12 cellular contexts compared by ENCODE assay signal in the genomic region with DNA sequence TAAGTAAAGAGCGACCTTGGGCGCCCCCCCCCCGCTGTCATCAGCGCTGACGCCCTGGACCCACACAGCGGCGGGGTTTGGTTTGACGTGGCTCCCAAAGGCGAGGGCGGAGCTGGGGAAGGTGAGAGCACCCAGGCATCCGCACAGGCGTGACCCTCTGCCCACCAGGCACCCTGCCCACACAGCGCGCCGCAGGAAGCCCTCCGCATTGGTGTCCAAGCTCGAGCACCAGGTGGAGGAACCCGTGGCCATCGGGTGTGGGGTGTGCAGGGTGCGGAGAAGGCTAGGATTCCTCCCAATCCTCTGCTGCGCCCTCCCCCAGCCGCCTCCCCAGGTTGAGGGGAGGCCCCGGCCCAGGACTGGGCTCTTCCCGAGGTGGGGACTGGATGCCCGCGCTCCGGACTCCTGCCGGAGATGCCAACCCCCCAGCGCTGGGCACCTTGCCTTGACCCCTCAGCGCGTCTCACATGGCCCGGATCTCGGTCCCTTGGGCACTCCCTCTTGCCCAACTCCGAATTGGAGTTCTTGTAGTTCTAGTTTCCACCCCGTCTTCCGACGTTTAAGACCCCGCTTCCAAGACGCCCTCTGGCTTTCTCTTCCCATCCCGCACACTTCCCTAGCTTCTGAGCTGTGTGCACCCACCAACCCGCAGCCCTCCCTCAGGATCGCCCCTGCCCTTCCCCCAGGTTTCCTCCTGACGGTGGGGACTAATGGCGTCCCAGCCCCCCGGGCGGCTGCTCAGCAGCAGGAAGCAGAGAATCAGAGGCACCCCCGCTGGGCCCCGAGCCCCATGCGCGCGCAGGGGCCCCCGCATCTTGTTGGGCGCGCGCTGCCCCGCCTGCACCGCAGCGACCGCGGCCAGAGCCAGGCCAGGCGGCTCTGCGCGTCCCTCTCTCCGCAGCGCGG. TPM values are rescaled to one million over a fixed set of nuclear protein-coding genes. Genes with fewer than 3 reads are reported as not detected.
A peak's percentile ranks its signal among the peaks of the same experiment; 100 is the strongest.
DNase-seq lines count a peak whose midpoint lies in the region; ATAC-seq and TF ChIP-seq lines count a peak whose summit lies in the region.
"Had no signal": no experiment of that assay in that cellular context is flagged by ENCODE, and none has a peak within 500 bp of the region (broad histone marks: within the 10 kb centered on the region; RNA-seq: fewer than 3 reads in every experiment).

No MANE protein-coding gene starts in this region.

- no peaks in the 10 kb centered on the region for H3K36me3 Mint-ChIP-seq in activated CD4-positive, alpha-beta T cell treated with anti-CD3 and anti-CD28 coated beads, Interleukin-2, amount 10 ng/mL, durations not matched to agents 24 days and 14 days (ENCODE audit: low read depth)
- H3K36me3 Mint-ChIP-seq in activated CD8-positive, alpha-beta T cell treated with anti-CD3 and anti-CD28 coated beads for 36 hours (ENCODE audit: low read depth) = no peaks in the 10 kb centered on the region
- H3K36me3 Mint-ChIP-seq in stimulated activated memory B cell treated with anti-CD40 and anti-IgM and Interleukin-4, amounts not matched to agents 10 μg/mL and 1 μg/mL and 100 μg/mL, for 72 hours = no peaks in the 10 kb centered on the region
- H3K36me3 Mint-ChIP-seq: CD8-positive, alpha-beta T cell had no signal

- H3K9ac ChIP-seq in iPS-20b (ENCODE audit: low read depth, low read length) = no peak overlapping the region

- H3K27me3 Mint-ChIP-seq in activated CD4-positive, alpha-beta T cell treated with anti-CD3 and anti-CD28 coated beads, Interleukin-2, amount 10 ng/mL, durations not matched to agents 24 days and 14 days = peaks cover 51% of the 10 kb centered on the region
- H3K27me3 Mint-ChIP-seq in activated CD8-positive, alpha-beta T cell treated with anti-CD3 and anti-CD28 coated beads for 36 hours = peaks cover 45% of the 10 kb centered on the region
- H3K27me3 Mint-ChIP-seq in stimulated activated memory B cell treated with anti-CD40 and anti-IgM and Interleukin-4, amounts not matched to agents 10 μg/mL and 1 μg/mL and 100 μg/mL, for 72 hours = peaks cover 62% of the 10 kb centered on the region

- no peaks in the 10 kb centered on the region for H3K9me3 Mint-ChIP-seq in activated CD4-positive, alpha-beta T cell treated with anti-CD3 and anti-CD28 coated beads, Interleukin-2, amount 10 ng/mL, durations not matched to agents 24 days and 14 days
- H3K9me3 Mint-ChIP-seq in activated CD8-positive, alpha-beta T cell treated with anti-CD3 and anti-CD28 coated beads for 36 hours = no peaks in the 10 kb centered on the region
- no peaks in the 10 kb centered on the region for H3K9me3 Mint-ChIP-seq in stimulated activated memory B cell treated with anti-CD40 and anti-IgM and Interleukin-4, amounts not matched to agents 10 μg/mL and 1 μg/mL and 100 μg/mL, for 72 hours
- H3K9me3 Mint-ChIP-seq: CD8-positive, alpha-beta T cell had no signal

- intact Hi-C loops in activated CD4-positive, alpha-beta T cell treated with anti-CD3 and anti-CD28 coated beads, Interleukin-2, amount 10 ng/mL, durations not matched to agents 24 days and 14 days (cut with micrococcal nuclease) = no loop called here
- intact Hi-C loops in activated CD8-positive, alpha-beta T cell treated with anti-CD3 and anti-CD28 coated beads for 36 hours (cut with micrococcal nuclease) = no loop called here

- peak; percentile 77 for ATAC-seq in activated CD8-positive, alpha-beta T cell treated with anti-CD3 and anti-CD28 coated beads for 36 hours
- ATAC-seq in stimulated activated memory B cell treated with anti-CD40 and anti-IgM and Interleukin-4, amounts not matched to agents 10 μg/mL and 1 μg/mL and 100 μg/mL, for 72 hours = peak; percentile 25
- ATAC-seq in HG02840 (IDR thresholded peaks at IDR 0.05; ENCODE audit: low FRiP score, unreplicated experiment) = no peak
- ATAC-seq: CD8-positive, alpha-beta T cell had no signal

- DNase-seq in activated CD4-positive, alpha-beta T cell treated with anti-CD3 and anti-CD28 coated beads for 48 hours = peak; percentile 43
- no peak for DNase-seq in activated CD4-positive, alpha-beta T cell treated with anti-CD3 and anti-CD28 coated beads, Interleukin-2, amount 10 ng/mL, durations not matched to agents 24 days and 14 days
- DNase-seq in activated CD8-positive, alpha-beta T cell treated with anti-CD3 and anti-CD28 coated beads for 36 hours = peak; percentile 66
- DNase-seq in ureter (ENCODE audit: low spot score) (no peak), WERI-Rb-1 (no peak)
- DNase-seq: CD8-positive, alpha-beta T cell; OCI-M1 had no signal

- H3K4me3 Mint-ChIP-seq in activated CD4-positive, alpha-beta T cell treated with anti-CD3 and anti-CD28 coated beads, Interleukin-2, amount 10 ng/mL, durations not matched to agents 24 days and 14 days = no peak overlapping the region
- H3K4me3 Mint-ChIP-seq in activated CD8-positive, alpha-beta T cell treated with anti-CD3 and anti-CD28 coated beads for 36 hours = peak overlapping the region; percentile 31
- H3K4me3 Mint-ChIP-seq in stimulated activated memory B cell treated with anti-CD40 and anti-IgM and Interleukin-4, amounts not matched to agents 10 μg/mL and 1 μg/mL and 100 μg/mL, for 72 hours = peak overlapping the region; percentile 0
- H3K4me3 Mint-ChIP-seq: CD8-positive, alpha-beta T cell had no signal

- no peak overlapping the region for H3K27ac Mint-ChIP-seq in activated CD4-positive, alpha-beta T cell treated with anti-CD3 and anti-CD28 coated beads, Interleukin-2, amount 10 ng/mL, durations not matched to agents 24 days and 14 days
- H3K27ac Mint-ChIP-seq in activated CD8-positive, alpha-beta T cell treated with anti-CD3 and anti-CD28 coated beads for 36 hours = no peak overlapping the region
- H3K27ac Mint-ChIP-seq in stimulated activated memory B cell treated with anti-CD40 and anti-IgM and Interleukin-4, amounts not matched to agents 10 μg/mL and 1 μg/mL and 100 μg/mL, for 72 hours = no peak overlapping the region
- H3K27ac Mint-ChIP-seq: CD8-positive, alpha-beta T cell had no signal

- peak overlapping the region; percentile 68; the same call in 1 of the 2 replicates for H3K4me3 ChIP-seq in iPS-20b (ENCODE audit: low read length)
- no peak overlapping the region for H3K4me3 ChIP-seq in WERI-Rb-1 (ENCODE audit: low read depth, low read length)
- H3K4me3 ChIP-seq: prostate gland had no signal

- H3K4me1 Mint-ChIP-seq in activated CD4-positive, alpha-beta T cell treated with anti-CD3 and anti-CD28 coated beads, Interleukin-2, amount 10 ng/mL, durations not matched to agents 24 days and 14 days = peaks cover 4% of the 10 kb centered on the region
- peaks cover 9% of the 10 kb centered on the region for H3K4me1 Mint-ChIP-seq in activated CD8-positive, alpha-beta T cell treated with anti-CD3 and anti-CD28 coated beads for 36 hours (ENCODE audit: low read depth)
- peaks cover 5% of the 10 kb centered on the region for H3K4me1 Mint-ChIP-seq in stimulated activated memory B cell treated with anti-CD40 and anti-IgM and Interleukin-4, amounts not matched to agents 10 μg/mL and 1 μg/mL and 100 μg/mL, for 72 hours

- H3K27me3 ChIP-seq in iPS-20b (ENCODE audit: insufficient read depth, low read length) = peaks cover 88% of the 10 kb centered on the region
- H3K27me3 ChIP-seq in WERI-Rb-1 (ENCODE audit: insufficient read depth, low read depth, severe bottlenecking) = no peaks in the 10 kb centered on the region

- no peaks in the 10 kb centered on the region; the same call in 1 of the 2 replicates for H3K4me1 ChIP-seq in iPS-20b (ENCODE audit: insufficient read depth, low read length)
- H3K4me1 ChIP-seq: prostate gland had no signal

- TF ChIP-seq CTCF in activated CD8-positive, alpha-beta T cell treated with anti-CD3 and anti-CD28 coated beads for 36 hours (IDR thresholded peaks at IDR 0.05) = no peak
- TF ChIP-seq CTCF in WERI-Rb-1 (IDR thresholded peaks at IDR 0.05; ENCODE audit: low read depth, low read length) = no peak

- POLR2A ChIA-PET in activated CD8-positive, alpha-beta T cell treated with anti-CD3 and anti-CD28 coated beads for 36 hours (lab: Charles Lee) = interaction anchor here (0.7 kb wide), 1 partner anchor 97 kb away, joined by 3 read pairs; no protein-coding TSS in a partner anchor

- CTCF ChIA-PET in activated CD8-positive, alpha-beta T cell treated with anti-CD3 and anti-CD28 coated beads for 36 hours (lab: Charles Lee) = interaction anchor here (1.1 to 2.1 kb wide), 2 partner anchors 10 to 64 kb away, joined by 3 to 8 read pairs; no protein-coding TSS in a partner anchor

- H3K36me3 ChIP-seq in iPS-20b (ENCODE audit: insufficient read depth, low read depth, low read length) (no peaks in the 10 kb centered on the region), WERI-Rb-1 (no peaks in the 10 kb centered on the region)
- H3K36me3 ChIP-seq: prostate gland, upper lobe of left lung had no signal

- no peak overlapping the region for H3K27ac ChIP-seq in iPS-20b (ENCODE audit: low read length)
- H3K27ac ChIP-seq in WERI-Rb-1 = no peak overlapping the region
- H3K27ac ChIP-seq: prostate gland, upper lobe of left lung had no signal

- H3K9me3 ChIP-seq in iPS-20b (ENCODE audit: insufficient read depth, low read depth, low read length) = no peaks in the 10 kb centered on the region
- no peaks in the 10 kb centered on the region for H3K9me3 ChIP-seq in WERI-Rb-1 (ENCODE audit: severe bottlenecking)
- H3K9me3 ChIP-seq: prostate gland, upper lobe of left lung had no signal

RNA-seq across cellular contexts. Expression of a gene that starts 25.9 kb away (rescaled TPM):
- total RNA-seq in activated CD4-positive, alpha-beta T cell treated with anti-CD3 and anti-CD28 coated beads, Interleukin-2, amount 10 ng/mL, durations not matched to agents 24 days and 14 days = not detected in 2 replicates
- not detected for total RNA-seq in activated CD8-positive, alpha-beta T cell treated with anti-CD3 and anti-CD28 coated beads for 36 hours
- not detected for total RNA-seq in ureter
- total RNA-seq: CD8-positive, alpha-beta T cell; prostate gland; upper lobe of left lung had no signal

RNA-seq across cellular contexts. Expression of a gene that starts 29.3 kb away (rescaled TPM):
- 129 and 148 TPM in 2 replicates for total RNA-seq in activated CD4-positive, alpha-beta T cell treated with anti-CD3 and anti-CD28 coated beads, Interleukin-2, amount 10 ng/mL, durations not matched to agents 24 days and 14 days
- total RNA-seq in activated CD8-positive, alpha-beta T cell treated with anti-CD3 and anti-CD28 coated beads for 36 hours = 100 to 1,000 TPM; 112 to 113 TPM
- 86.6 TPM for total RNA-seq in ureter

RNA-seq across cellular contexts. Expression of a gene that starts 49.2 kb away (rescaled TPM):
- total RNA-seq in activated CD4-positive, alpha-beta T cell treated with anti-CD3 and anti-CD28 coated beads, Interleukin-2, amount 10 ng/mL, durations not matched to agents 24 days and 14 days = 0.07 TPM in 1 of 2 replicates, not detected in the other
- total RNA-seq in activated CD8-positive, alpha-beta T cell treated with anti-CD3 and anti-CD28 coated beads for 36 hours = 1 to 10 TPM in 1 of 2 experiments, under 1 TPM in 1; 0.92 to 1.1 TPM
- not detected for total RNA-seq in ureter

RNA-seq across cellular contexts. Expression of a gene that starts 59.8 kb away (rescaled TPM):
- total RNA-seq in activated CD4-positive, alpha-beta T cell treated with anti-CD3 and anti-CD28 coated beads, Interleukin-2, amount 10 ng/mL, durations not matched to agents 24 days and 14 days = not detected in 2 replicates
- total RNA-seq in activated CD8-positive, alpha-beta T cell treated with anti-CD3 and anti-CD28 coated beads for 36 hours = not detected
- total RNA-seq in ureter = 1,211 TPM
- total RNA-seq: CD8-positive, alpha-beta T cell had no signal

Comparison
In these comparisons a context has a peak if more than half of its experiments do, and no peak if none do; other contexts are left out.
1. DNase-seq: peak in activated CD4-positive, alpha-beta T cell treated with anti-CD3 and anti-CD28 coated beads for 48 hours (single experiment) and activated CD8-positive, alpha-beta T cell treated with anti-CD3 and anti-CD28 coated beads for 36 hours (single experiment); none in activated CD4-positive, alpha-beta T cell treated with anti-CD3 and anti-CD28 coated beads, Interleukin-2, amount 10 ng/mL, durations not matched to agents 24 days and 14 days (single experiment), ureter (single experiment) and WERI-Rb-1 (single experiment).